In genomic region chr3:197028711-197029510, GRCh38 we compare ENCODE assay signal across 8 cellular contexts. TPM values are rescaled to one million over a fixed set of nuclear protein-coding genes. Genes with fewer than 3 reads are reported as not detected.
DNase-seq lines count a peak whose midpoint lies in the region; ATAC-seq and TF ChIP-seq lines count a peak whose summit lies in the region.

No MANE protein-coding gene starts in this region.

- intact Hi-C loops in mammary epithelial cell (cut with micrococcal nuclease), result no loop called here
- intact Hi-C loops in vagina (cut with DNase I), result no loop called here

- 35% methylated on average over 13 of the region's 68 CpGs for WGBS in mammary epithelial cell (ENCODE audit: low coverage, missing lambda C conversion rate)
- no CpG with 5 or more reads among the region's 68 CpGs for WGBS in mesendoderm (ENCODE audit: extremely low coverage, insufficient coverage, low lambda C conversion rate)

- H2AFZ ChIP-seq in MM.1S (ENCODE audit: low read length) (peak overlapping the region; percentile 95), mammary epithelial cell (ENCODE audit: low read depth, low read length) (peak overlapping the region; percentile 76)

- peak; percentile 32 for ATAC-seq in GM21390 (IDR thresholded peaks at IDR 0.05; ENCODE audit: unreplicated experiment)

- no TSS peak for BruUV-seq in mammary epithelial cell (replicated peaks; lab: Mats Ljungman, UMichigan)

- dilution Hi-C loops in mammary epithelial cell (cut with HindIII; ENCODE audit: low sequenced_read_pairs), result no loop called here

- no peak overlapping the region for H4K8ac ChIP-seq in mesendoderm (ENCODE audit: low read depth, low read length)

- peak; percentile 40 for DNase-seq in ELF-1 (ENCODE audit: low read depth, low spot score)
- DNase-seq in MM.1S, result no peak
- DNase-seq in mammary epithelial cell, result no peak
- peak; percentile 22 for DNase-seq in mesendoderm
- peak in 1 of 2 donors; percentile 86 for DNase-seq in vagina (ENCODE audit: extremely low spot score in 2 of 2)
- DNase-seq in cerebellar cortex (ENCODE audit: low spot score), result no peak
- no peak for DNase-seq in dermis blood vessel endothelial cell

- in situ Hi-C loops in mammary epithelial cell (cut with MboI; ENCODE audit: low sequenced_read_pairs in 2 of 2), result no loop called here

- H3K79me1 ChIP-seq in mesendoderm (ENCODE audit: low read length), result no peaks in the 10 kb centered on the region

- H3K27ac ChIP-seq in MM.1S (ENCODE audit: low read length), result no peak overlapping the region
- H3K27ac ChIP-seq in mammary epithelial cell (ENCODE audit: insufficient read depth, low read depth, low read length), result no peak overlapping the region
- no peak overlapping the region for H3K27ac ChIP-seq in mesendoderm (ENCODE audit: low read depth, low read length)
- H3K27ac ChIP-seq in vagina, result peak overlapping the region; percentile 69

- H3K27me3 ChIP-seq in MM.1S (replicated peaks; ENCODE audit: insufficient read depth, low read length) (no peaks in the 10 kb centered on the region), mammary epithelial cell (ENCODE audit: insufficient read depth, low read length) (no peaks in the 10 kb centered on the region), mesendoderm (ENCODE audit: insufficient read depth, low read length, poor library complexity) (no peaks in the 10 kb centered on the region), vagina (no peaks in the 10 kb centered on the region)

- no peak overlapping the region for H2AK5ac ChIP-seq in mesendoderm (ENCODE audit: low read length)

- H3K4ac ChIP-seq in mesendoderm (ENCODE audit: low read depth, low read length), result peak overlapping the region; percentile 22

- no peak overlapping the region for H2BK15ac ChIP-seq in mesendoderm (replicated peaks; ENCODE audit: low read depth)

- TF ChIP-seq POLR2A in vagina (IDR thresholded peaks at IDR 0.05), result no peak

- no peaks in the 10 kb centered on the region for H3K36me3 ChIP-seq in MM.1S (replicated peaks; ENCODE audit: insufficient read depth, low read length)
- H3K36me3 ChIP-seq in mammary epithelial cell (ENCODE audit: insufficient read depth, low read length), result no peaks in the 10 kb centered on the region
- H3K36me3 ChIP-seq in mesendoderm (ENCODE audit: control insufficient read depth, insufficient read depth, low read length), result no peaks in the 10 kb centered on the region
- no peaks in the 10 kb centered on the region for H3K36me3 ChIP-seq in vagina

- no peak for TF ChIP-seq CTCF in MM.1S (IDR thresholded peaks at IDR 0.05; ENCODE audit: low read length)
- TF ChIP-seq CTCF in mammary epithelial cell (conservative IDR thresholded peaks at IDR 0.05 in 1 of 2, IDR thresholded peaks at IDR 0.05 in 1 of 2; ENCODE audit: extremely low read depth in 1 of 2, insufficient read depth in 1 of 2, low read depth in 1 of 2, low read length in 2 of 2), result no peak
- TF ChIP-seq CTCF in vagina (IDR thresholded peaks at IDR 0.05), result no peak

- H3K4me3 ChIP-seq in MM.1S (ENCODE audit: low read length), result peak overlapping the region; percentile 93
- peak overlapping the region; percentile 26 to 43 (median 42) for H3K4me3 ChIP-seq in mammary epithelial cell (replicated peaks in 1 of 3; ENCODE audit: insufficient read depth in 1 of 3, low read depth in 2 of 3, low read length in 3 of 3)
- H3K4me3 ChIP-seq in mesendoderm (ENCODE audit: low read length), result peak overlapping the region; percentile 39
- peak overlapping the region; percentile 50 to 68 for H3K4me3 ChIP-seq in vagina

- H3K9me3 ChIP-seq in MM.1S (replicated peaks; ENCODE audit: insufficient read depth, low read length) (no peaks in the 10 kb centered on the region), mammary epithelial cell (replicated peaks; ENCODE audit: insufficient read depth, low read length) (no peaks in the 10 kb centered on the region), vagina (no peaks in the 10 kb centered on the region)

- peaks cover 3% of the 10 kb centered on the region; the same call in 1 of the 2 replicates for H3F3A ChIP-seq in MM.1S (ENCODE audit: insufficient read depth, low read length)

- no peaks in the 10 kb centered on the region for H3K9me2 ChIP-seq in MM.1S (replicated peaks; ENCODE audit: insufficient read depth, low read length)

- H3K4me2 ChIP-seq in MM.1S (ENCODE audit: low read depth, low read length) (peak overlapping the region; percentile 87), mammary epithelial cell (ENCODE audit: insufficient read depth, low read depth, low read length) (peak overlapping the region; percentile 73), mesendoderm (ENCODE audit: low read length) (peak overlapping the region; percentile 57)

- CTCF ChIA-PET in mammary epithelial cell (lab: Charles Lee; ENCODE audit: low non-redundant PET), result interaction anchor here (0.6 kb wide), 2 partner anchors 289 to 860 kb away, joined by 3 read pairs; partner anchors contain the start of gene PAK2

- H3K56ac ChIP-seq in mesendoderm (ENCODE audit: low read length), result peak overlapping the region; percentile 76

- H2BK120ac ChIP-seq in mesendoderm (ENCODE audit: low read depth, low read length), result no peak overlapping the region

- H4K20me1 ChIP-seq in MM.1S (ENCODE audit: insufficient read depth, low read length) (no peaks in the 10 kb centered on the region), mammary epithelial cell (ENCODE audit: insufficient read depth, low read length) (no peaks in the 10 kb centered on the region)

- peak overlapping the region; percentile 87 for H3K9ac ChIP-seq in MM.1S (ENCODE audit: low read length)
- no peak overlapping the region for H3K9ac ChIP-seq in mammary epithelial cell (ENCODE audit: insufficient read depth, low read length)
- peak overlapping the region; percentile 59 for H3K9ac ChIP-seq in mesendoderm (ENCODE audit: low read length)

- no peaks in the 10 kb centered on the region for H3K4me1 ChIP-seq in MM.1S (ENCODE audit: low read length)
- peaks cover 32% of the 10 kb centered on the region for H3K4me1 ChIP-seq in mammary epithelial cell (ENCODE audit: insufficient read depth, low read length)
- H3K4me1 ChIP-seq in mesendoderm (ENCODE audit: control insufficient read depth, low read depth, low read length), result no peaks in the 10 kb centered on the region
- peaks cover 26% of the 10 kb centered on the region for H3K4me1 ChIP-seq in vagina

- no peak overlapping the region for H4K5ac ChIP-seq in mesendoderm (ENCODE audit: low read length)

- H3K79me2 ChIP-seq in MM.1S (ENCODE audit: low read length) (no peaks in the 10 kb centered on the region), mammary epithelial cell (ENCODE audit: insufficient read depth, low read length) (no peaks in the 10 kb centered on the region), mesendoderm (ENCODE audit: control insufficient read depth, insufficient read depth, low read length) (no peaks in the 10 kb centered on the region)

- H3K23ac ChIP-seq in mesendoderm (ENCODE audit: low read length), result no peak overlapping the region

- peak overlapping the region; percentile 63 for H3K18ac ChIP-seq in mesendoderm (ENCODE audit: low read length)

- H2BK5ac ChIP-seq in mesendoderm (ENCODE audit: low read length), result no peak overlapping the region

RNA-seq across cellular contexts. Expression of gene MELTF, which starts 0.7 kb away (rescaled TPM):
- 10 to 100 TPM in 1 of 2 donors, 1 to 10 TPM in 1; 5.8 to 11.7 TPM for total RNA-seq in mammary epithelial cell
- 5.7 TPM for polyA plus RNA-seq in mammary epithelial cell
- polyA minus RNA-seq in mammary epithelial cell, result 2.7 TPM
- polyA plus RNA-seq in mesendoderm (2013, experiment 1 of 2), result 0.95 TPM
- polyA plus RNA-seq in mesendoderm (2013, experiment 2 of 2), result 0.73 TPM
- 23.6 TPM for total RNA-seq in vagina
- 1.8 and 2.0 TPM in 2 replicates for total RNA-seq in dermis blood vessel endothelial cell

Comparison
In these comparisons a context has a peak if more than half of its experiments do, and no peak if none do; other contexts are left out.
1. DNase-seq: peak in ELF-1 (single experiment) and mesendoderm (single experiment); none in MM.1S (single experiment), mammary epithelial cell (single experiment), cerebellar cortex (single experiment) and dermis blood vessel endothelial cell (single experiment).
2. H3K4me3 ChIP-seq: peak in every context shown above with its lines; median percentile 93 in MM.1S; 59 in vagina; 42 in mammary epithelial cell; 39 in mesendoderm.
3. Peak in every context shown above with its lines, with median percentiles within 50 percentile points of each other: H3K4me2 ChIP-seq.